ENCODE assay signal across 1 cellular context in the genomic region with DNA sequence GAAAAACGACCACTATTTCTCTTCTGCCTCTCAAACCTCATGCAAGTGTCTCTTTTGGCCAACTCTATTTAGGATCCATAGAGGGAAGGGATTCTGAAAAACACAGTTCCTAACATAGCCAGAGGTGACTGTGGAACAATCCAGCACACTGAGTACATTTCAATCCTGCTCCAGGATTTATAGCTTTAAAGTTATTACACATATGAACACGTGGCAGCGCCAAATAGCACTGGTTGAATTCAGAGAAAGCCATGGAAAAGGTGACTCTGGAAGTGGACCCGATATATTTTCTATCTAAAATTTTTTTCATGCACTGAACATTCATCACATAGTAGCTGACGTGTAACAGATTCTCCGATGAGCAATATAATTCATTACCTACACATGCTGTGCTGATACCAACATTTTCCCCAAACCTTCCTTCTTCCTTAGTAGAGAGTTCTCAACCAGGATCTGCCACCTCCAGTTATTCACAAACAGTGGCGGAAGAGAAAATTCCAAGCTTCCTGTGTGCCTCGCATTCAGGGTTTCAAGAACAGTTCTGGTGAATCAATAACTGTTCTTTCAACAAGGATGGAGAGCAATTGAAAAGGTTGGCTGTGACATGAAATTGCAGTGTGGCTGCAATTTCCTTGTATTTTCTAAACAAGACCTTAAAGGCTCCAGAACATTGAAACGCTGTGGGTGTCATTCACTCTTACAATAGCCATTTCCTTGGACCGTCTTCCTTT.
TF ChIP-seq lines count a peak whose summit lies in the region.

No MANE protein-coding gene starts in this region.

TF ChIP-seq in GM23338, 12 proteins besides CTCF, POLR2A, EP300 and RAD21:
- TF ChIP-seq CREB1 (CRISPR knock-in tag; IDR thresholded peaks at IDR 0.05; ENCODE audit: low read depth) (no peak), POLR2AphosphoS5 (IDR thresholded peaks at IDR 0.05; ENCODE audit: low read depth) (no peak)
- TF ChIP-seq, protein P1, sequence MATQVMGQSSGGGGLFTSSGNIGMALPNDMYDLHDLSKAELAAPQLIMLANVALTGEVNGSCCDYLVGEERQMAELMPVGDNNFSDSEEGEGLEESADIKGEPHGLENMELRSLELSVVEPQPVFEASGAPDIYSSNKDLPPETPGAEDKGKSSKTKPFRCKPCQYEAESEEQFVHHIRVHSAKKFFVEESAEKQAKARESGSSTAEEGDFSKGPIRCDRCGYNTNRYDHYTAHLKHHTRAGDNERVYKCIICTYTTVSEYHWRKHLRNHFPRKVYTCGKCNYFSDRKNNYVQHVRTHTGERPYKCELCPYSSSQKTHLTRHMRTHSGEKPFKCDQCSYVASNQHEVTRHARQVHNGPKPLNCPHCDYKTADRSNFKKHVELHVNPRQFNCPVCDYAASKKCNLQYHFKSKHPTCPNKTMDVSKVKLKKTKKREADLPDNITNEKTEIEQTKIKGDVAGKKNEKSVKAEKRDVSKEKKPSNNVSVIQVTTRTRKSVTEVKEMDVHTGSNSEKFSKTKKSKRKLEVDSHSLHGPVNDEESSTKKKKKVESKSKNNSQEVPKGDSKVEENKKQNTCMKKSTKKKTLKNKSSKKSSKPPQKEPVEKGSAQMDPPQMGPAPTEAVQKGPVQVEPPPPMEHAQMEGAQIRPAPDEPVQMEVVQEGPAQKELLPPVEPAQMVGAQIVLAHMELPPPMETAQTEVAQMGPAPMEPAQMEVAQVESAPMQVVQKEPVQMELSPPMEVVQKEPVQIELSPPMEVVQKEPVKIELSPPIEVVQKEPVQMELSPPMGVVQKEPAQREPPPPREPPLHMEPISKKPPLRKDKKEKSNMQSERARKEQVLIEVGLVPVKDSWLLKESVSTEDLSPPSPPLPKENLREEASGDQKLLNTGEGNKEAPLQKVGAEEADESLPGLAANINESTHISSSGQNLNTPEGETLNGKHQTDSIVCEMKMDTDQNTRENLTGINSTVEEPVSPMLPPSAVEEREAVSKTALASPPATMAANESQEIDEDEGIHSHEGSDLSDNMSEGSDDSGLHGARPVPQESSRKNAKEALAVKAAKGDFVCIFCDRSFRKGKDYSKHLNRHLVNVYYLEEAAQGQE (IDR thresholded peaks at IDR 0.05; ENCODE audit: unreplicated experiment) = no peak
